Comparison of ENCODE assay signal across 13 cellular contexts in genomic region chr14:31843361-31844091, GRCh38.
DNase-seq lines count a peak whose midpoint lies in the region; ATAC-seq and TF ChIP-seq lines count a peak whose summit lies in the region.
"Had no signal": no experiment of that assay in that cellular context is flagged by ENCODE, and none has a peak within 500 bp of the region (broad histone marks: within the 10 kb centered on the region; RNA-seq: fewer than 3 reads in every experiment).

No MANE protein-coding gene starts in this region.

- no peak overlapping the region for H2AFZ ChIP-seq in GM23338

- H3K4me3 Mint-ChIP-seq in GM23338, result no peak overlapping the region
- no peak overlapping the region for H3K4me3 Mint-ChIP-seq in stimulated activated effector memory CD8-positive, alpha-beta T cell treated with anti-CD3 and anti-CD28 coated beads, Interleukin-12 subunit alpha, Interleukin-12 subunit beta, amount 100 ng/mL, for 72 hours
- H3K4me3 Mint-ChIP-seq in naive thymus-derived CD8-positive, alpha-beta T cell, result no peak overlapping the region
- H3K4me3 Mint-ChIP-seq: mesothelial cell of epicardium had no signal

- no peak overlapping the region for H3K4me2 ChIP-seq in GM23338

- H3K27ac ChIP-seq in GM23338 (ENCODE audit: low read depth), result no peak overlapping the region
- no peak overlapping the region for H3K27ac ChIP-seq in sigmoid colon
- H3K27ac ChIP-seq: psoas muscle had no signal

- TF ChIP-seq POLR2A in sigmoid colon (IDR thresholded peaks at IDR 0.05), result no peak

- H3K4me1 ChIP-seq in GM23338 (ENCODE audit: insufficient read depth) (no peaks in the 10 kb centered on the region), sigmoid colon (no peaks in the 10 kb centered on the region)
- H3K4me1 ChIP-seq: psoas muscle had no signal

- H4K20me1 ChIP-seq in GM23338 (replicated peaks; ENCODE audit: insufficient read depth), result no peaks in the 10 kb centered on the region

- DNase-seq in CD1c-positive myeloid dendritic cell (ENCODE audit: extremely low spot score) (peak; percentile 38), GM23338 (ENCODE audit: low spot score) (no peak), amniotic epithelial cell (ENCODE audit: low read depth) (peak; percentile 35), kidney tubule cell (ENCODE audit: low spot score) (peak; percentile 24), sigmoid colon (no peak)
- no peak for DNase-seq in stimulated activated effector memory CD8-positive, alpha-beta T cell treated with anti-CD3 and anti-CD28 coated beads, Interleukin-12 subunit alpha, Interleukin-12 subunit beta, amount 100 ng/mL, for 72 hours (ENCODE audit: low spot score in 2 of 2)
- DNase-seq in naive thymus-derived CD8-positive, alpha-beta T cell, result no peak
- DNase-seq: caudate nucleus, DMS79 treated with DMSO at 0.1 percent for 48 hours, psoas muscle, T1000 had no signal

- H3F3A ChIP-seq in GM23338 (replicated peaks; ENCODE audit: low read depth), result no peaks in the 10 kb centered on the region

- ATAC-seq in GM23338 (no peak), HG03135 (IDR thresholded peaks at IDR 0.05; ENCODE audit: unreplicated experiment) (no peak)
- ATAC-seq in stimulated activated effector memory CD8-positive, alpha-beta T cell treated with anti-CD3 and anti-CD28 coated beads, Interleukin-12 subunit alpha, Interleukin-12 subunit beta, amount 100 ng/mL, for 72 hours, result no peak
- no peak for ATAC-seq in naive thymus-derived CD8-positive, alpha-beta T cell

- TF ChIP-seq CTCF in GM23338 (conservative IDR thresholded peaks at IDR 0.05; ENCODE audit: low read depth in 2 of 2) (no peak), sigmoid colon (IDR thresholded peaks at IDR 0.05) (no peak)

- H3K9me3 Mint-ChIP-seq in GM23338, result no peaks in the 10 kb centered on the region; the same call in 2 of the 3 replicates
- H3K9me3 Mint-ChIP-seq in stimulated activated effector memory CD8-positive, alpha-beta T cell treated with anti-CD3 and anti-CD28 coated beads, Interleukin-12 subunit alpha, Interleukin-12 subunit beta, amount 100 ng/mL, for 72 hours, result no peaks in the 10 kb centered on the region
- H3K9me3 Mint-ChIP-seq in naive thymus-derived CD8-positive, alpha-beta T cell, result peaks cover 0 to 11% (median 2%) of the 10 kb centered on the region in 9 donors

- intact Hi-C loops in sigmoid colon (cut with DNase I), result no loop called here

- no peaks in the 10 kb centered on the region for H3K4me1 Mint-ChIP-seq in GM23338
- H3K4me1 Mint-ChIP-seq in stimulated activated effector memory CD8-positive, alpha-beta T cell treated with anti-CD3 and anti-CD28 coated beads, Interleukin-12 subunit alpha, Interleukin-12 subunit beta, amount 100 ng/mL, for 72 hours, result no peaks in the 10 kb centered on the region
- H3K4me1 Mint-ChIP-seq in naive thymus-derived CD8-positive, alpha-beta T cell, result peaks cover 0 to 5% (median 0%) of the 10 kb centered on the region in 4 donors
- H3K4me1 Mint-ChIP-seq: mesothelial cell of epicardium had no signal

- no peaks in the 10 kb centered on the region for H3K27me3 ChIP-seq in GM23338 (ENCODE audit: insufficient read depth)
- H3K27me3 ChIP-seq in sigmoid colon, result no peaks in the 10 kb centered on the region

- H3K27me3 Mint-ChIP-seq in GM23338 (ENCODE audit: insufficient read depth, low read depth, poor library complexity), result no peaks in the 10 kb centered on the region
- H3K27me3 Mint-ChIP-seq in naive thymus-derived CD8-positive, alpha-beta T cell, result no peaks in the 10 kb centered on the region

- no peak for TF ChIP-seq EP300 in sigmoid colon (IDR thresholded peaks at IDR 0.05)

- WGBS in sigmoid colon, 2 donors, result 50 to 92% methylated on average over 1 of the region's 1 CpG

- H3K79me2 ChIP-seq in GM23338 (replicated peaks; ENCODE audit: insufficient read depth), result no peaks in the 10 kb centered on the region

- H3K4me3 ChIP-seq in GM23338, result no peak overlapping the region
- no peak overlapping the region for H3K4me3 ChIP-seq in sigmoid colon
- H3K4me3 ChIP-seq: psoas muscle had no signal

- POLR2A ChIA-PET in naive thymus-derived CD8-positive, alpha-beta T cell (lab: Charles Lee), result no interaction called here

- H3K27ac Mint-ChIP-seq in GM23338, result peak overlapping the region; percentile 58; the same call in 1 of the 2 replicates
- H3K27ac Mint-ChIP-seq in stimulated activated effector memory CD8-positive, alpha-beta T cell treated with anti-CD3 and anti-CD28 coated beads, Interleukin-12 subunit alpha, Interleukin-12 subunit beta, amount 100 ng/mL, for 72 hours, result no peak overlapping the region
- H3K27ac Mint-ChIP-seq in naive thymus-derived CD8-positive, alpha-beta T cell, result no peak overlapping the region
- H3K27ac Mint-ChIP-seq: mesothelial cell of epicardium had no signal

- H3K9me3 ChIP-seq in sigmoid colon, result no peaks in the 10 kb centered on the region
- H3K9me3 ChIP-seq: psoas muscle had no signal

- H3K9me2 ChIP-seq in GM23338 (ENCODE audit: insufficient read depth), result peaks cover 2% of the 10 kb centered on the region

- peaks cover 2% of the 10 kb centered on the region; the same call in 1 of the 3 replicates for H3K36me3 Mint-ChIP-seq in GM23338 (ENCODE audit: low read depth)
- H3K36me3 Mint-ChIP-seq in stimulated activated effector memory CD8-positive, alpha-beta T cell treated with anti-CD3 and anti-CD28 coated beads, Interleukin-12 subunit alpha, Interleukin-12 subunit beta, amount 100 ng/mL, for 72 hours, result peaks cover 8% of the 10 kb centered on the region
- H3K36me3 Mint-ChIP-seq in naive thymus-derived CD8-positive, alpha-beta T cell, result peaks cover 18 to 49% (median 36%) of the 10 kb centered on the region in 3 donors

- H3K36me3 ChIP-seq in GM23338 (ENCODE audit: insufficient read depth), result no peaks in the 10 kb centered on the region
- no peaks in the 10 kb centered on the region for H3K36me3 ChIP-seq in sigmoid colon

TF ChIP-seq in GM23338, 12 proteins besides CTCF, POLR2A, EP300 and RAD21 (continues in another document):
- TF ChIP-seq CREB1 (CRISPR knock-in tag; IDR thresholded peaks at IDR 0.05; ENCODE audit: low read depth), result no peak
- no peak for TF ChIP-seq JUNB (IDR thresholded peaks at IDR 0.05; ENCODE audit: unreplicated experiment)
- TF ChIP-seq EZH2 (IDR thresholded peaks at IDR 0.05; ENCODE audit: low read depth, unreplicated experiment), result no peak
- no peak for TF ChIP-seq EZH2phosphoT487 (IDR thresholded peaks at IDR 0.05; ENCODE audit: unreplicated experiment)
- no peak for TF ChIP-seq ZNF462 (CRISPR knock-in tag; IDR thresholded peaks at IDR 0.05)
- no peak for TF ChIP-seq STAT1 (IDR thresholded peaks at IDR 0.05; ENCODE audit: unreplicated experiment)
- no peak for TF ChIP-seq ZNF331 (CRISPR knock-in tag; IDR thresholded peaks at IDR 0.05; ENCODE audit: low read depth)
- TF ChIP-seq NANOG (IDR thresholded peaks at IDR 0.05; ENCODE audit: borderline replicate concordance), result no peak

Comparison
In these comparisons a context has a peak if more than half of its experiments do, and no peak if none do; other contexts are left out.
1. DNase-seq: peak in CD1c-positive myeloid dendritic cell (single experiment), amniotic epithelial cell (single experiment) and kidney tubule cell (single experiment); none in GM23338 (single experiment), sigmoid colon (single experiment), stimulated activated effector memory CD8-positive, alpha-beta T cell treated with anti-CD3 and anti-CD28 coated beads, Interleukin-12 subunit alpha, Interleukin-12 subunit beta, amount 100 ng/mL, for 72 hours (0 of 2) and naive thymus-derived CD8-positive, alpha-beta T cell (0 of 10).